In genomic region chr1:108229969-108230368, GRCh38 we compare ENCODE assay signal across 8 cellular contexts. TPM values are rescaled to one million over a fixed set of nuclear protein-coding genes. Genes with fewer than 3 reads are reported as not detected.
"Had no signal": no experiment of that assay in that cellular context is flagged by ENCODE, and none has a peak within 500 bp of the region (broad histone marks: within the 10 kb centered on the region; RNA-seq: fewer than 3 reads in every experiment).

No MANE protein-coding gene starts in this region.

RNA-seq across cellular contexts. Expression of gene NBPF4, which starts 13.9 kb away (rescaled TPM):
- total RNA-seq: activated B cell treated with CpG ODN at 0.5 μM for 24 hours; activated CD4-positive, alpha-beta memory T cell treated with anti-CD3 and anti-CD28 coated beads for 36 hours; activated CD4-positive, alpha-beta memory T cell treated with anti-CD3 and anti-CD28 coated beads, Interleukin-2, amount 10 ng/mL, durations not matched to agents 7 days and 5 days; activated CD4-positive, alpha-beta T cell treated with anti-CD3 and anti-CD28 coated beads, Interleukin-2, amount 10 ng/mL, durations not matched to agents 24 days and 14 days; activated CD8-positive, alpha-beta T cell treated with anti-CD3 and anti-CD28 coated beads for 36 hours; activated CD8-positive, alpha-beta T cell treated with anti-CD3 and anti-CD28 coated beads, Interleukin-2, amount 10 ng/mL, durations not matched to agents 7 days and 5 days; T-helper 17 cell; WTC11 had no signal
